Comparison of ENCODE assay signal across 8 cellular contexts in the genomic region with DNA sequence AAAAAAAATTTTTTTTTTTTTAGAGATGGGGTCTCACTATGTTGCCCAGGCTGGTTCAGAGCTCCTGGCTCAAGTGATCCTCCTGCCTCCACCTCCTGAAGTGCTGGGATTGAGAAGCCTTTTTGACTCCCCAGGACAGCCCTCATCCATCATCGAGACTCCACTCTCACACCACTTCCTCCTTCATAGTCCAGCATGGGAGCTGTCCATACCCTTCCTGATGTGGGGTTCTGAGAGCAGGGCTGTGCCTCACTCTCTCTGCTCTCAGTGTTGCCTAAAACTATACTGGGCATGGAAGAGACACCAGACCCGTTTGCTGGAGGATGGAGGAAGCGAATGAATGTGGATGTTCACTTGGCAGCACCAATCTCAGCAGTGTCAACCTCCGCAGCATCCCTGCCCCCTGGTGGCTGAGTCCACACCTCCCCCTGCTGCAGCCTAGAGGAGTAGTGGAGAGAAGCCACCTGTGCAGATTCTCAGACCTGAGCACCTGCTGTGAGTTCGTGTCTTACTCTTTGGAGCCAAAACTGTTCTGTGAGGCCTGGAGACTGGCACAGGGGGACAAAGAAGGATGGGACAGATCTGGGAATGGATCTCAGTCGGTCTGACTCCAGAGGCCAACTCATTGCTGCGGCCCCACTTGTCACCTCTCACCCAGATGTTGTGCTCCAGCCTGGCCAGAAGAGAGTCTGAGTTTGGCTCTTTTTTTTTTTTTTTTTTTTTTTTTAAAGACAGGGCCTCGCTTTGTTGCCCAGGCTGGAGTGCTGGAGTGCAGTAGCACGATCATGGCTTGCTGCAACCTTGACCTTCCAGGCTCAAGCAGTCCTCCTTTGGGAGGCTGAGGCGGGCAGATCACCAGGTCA. TPM values are rescaled to one million over a fixed set of nuclear protein-coding genes. Genes with fewer than 3 reads are reported as not detected.
A peak's percentile ranks its signal among the peaks of the same experiment; 100 is the strongest.
DNase-seq lines count a peak whose midpoint lies in the region; ATAC-seq, FAIRE-seq and TF ChIP-seq lines count a peak whose summit lies in the region.

No MANE protein-coding gene starts in this region.

- peaks cover 0 to 22% (median 0%) of the 10 kb centered on the region in 3 donors for H3K4me1 ChIP-seq in gastroesophageal sphincter

- TF ChIP-seq EP300 in gastroesophageal sphincter (IDR thresholded peaks at IDR 0.05), result no peak

- no peaks in the 10 kb centered on the region for H3K9me3 ChIP-seq in gastroesophageal sphincter

- ATAC-seq in gastroesophageal sphincter (peak; percentile 76), GM18498 (IDR thresholded peaks at IDR 0.05; ENCODE audit: unreplicated experiment) (no peak)

- no peak overlapping the region for H3K4me3 Mint-ChIP-seq in activated T-cell treated with anti-CD3 and anti-CD28 coated beads, Interleukin-2, amount 50 U/mL, for 24 hours
- H3K4me3 Mint-ChIP-seq in progenitor cell of endocrine pancreas (ENCODE audit: low read depth), result no peak overlapping the region

- peak in 3 of 4 experiments; percentile 88 to 94 (median 89) for TF ChIP-seq CTCF in gastroesophageal sphincter (IDR thresholded peaks at IDR 0.05)
- TF ChIP-seq CTCF in progenitor cell of endocrine pancreas (IDR thresholded peaks at IDR 0.05; ENCODE audit: unreplicated experiment), result peak; percentile 82

- no peak overlapping the region for H3K27ac ChIP-seq in gastroesophageal sphincter

- no peaks in the 10 kb centered on the region for H3K9me3 Mint-ChIP-seq in activated T-cell treated with anti-CD3 and anti-CD28 coated beads, Interleukin-2, amount 50 U/mL, for 24 hours
- no peaks in the 10 kb centered on the region for H3K9me3 Mint-ChIP-seq in progenitor cell of endocrine pancreas (ENCODE audit: low read depth)

- H3K4me3 ChIP-seq in gastroesophageal sphincter, result no peak overlapping the region

- DNase-seq in HTR-8/SVneo (ENCODE audit: insufficient read length, low spot score) (peak; percentile 69), OCI-M1 (lab: John Stamatoyannopoulos, UW) (peak; percentile 68), progenitor cell of endocrine pancreas (ENCODE audit: low spot score, unreplicated experiment) (peak; percentile 57), frontal cortex (ENCODE audit: low spot score in 2 of 2) (no peak)
- DNase-seq in activated T-cell treated with anti-CD3 and anti-CD28 coated beads, Interleukin-2, amount 50 U/mL, for 24 hours, result peak; percentile 82

- peaks cover 6% of the 10 kb centered on the region for H3K4me1 Mint-ChIP-seq in activated T-cell treated with anti-CD3 and anti-CD28 coated beads, Interleukin-2, amount 50 U/mL, for 24 hours (ENCODE audit: low read depth)
- H3K4me1 Mint-ChIP-seq in progenitor cell of endocrine pancreas (ENCODE audit: low read depth), result no peaks in the 10 kb centered on the region

- H3K36me3 ChIP-seq in gastroesophageal sphincter, result no peaks in the 10 kb centered on the region

- H3K36me3 Mint-ChIP-seq in activated T-cell treated with anti-CD3 and anti-CD28 coated beads, Interleukin-2, amount 50 U/mL, for 24 hours (ENCODE audit: low read depth), result no peaks in the 10 kb centered on the region
- no peaks in the 10 kb centered on the region for H3K36me3 Mint-ChIP-seq in progenitor cell of endocrine pancreas (ENCODE audit: insufficient read depth)

- H3K27ac Mint-ChIP-seq in activated T-cell treated with anti-CD3 and anti-CD28 coated beads, Interleukin-2, amount 50 U/mL, for 24 hours, result no peak overlapping the region
- no peak overlapping the region for H3K27ac Mint-ChIP-seq in progenitor cell of endocrine pancreas

- FAIRE-seq in G401.6 (lab: Jason Lieb, UNC) (peak; percentile 3), HTR-8/SVneo (lab: Jason Lieb, UNC) (peak; percentile 78), frontal cortex (lab: Jason Lieb, UNC) (no peak)

- peaks cover 43% of the 10 kb centered on the region for H3K27me3 Mint-ChIP-seq in activated T-cell treated with anti-CD3 and anti-CD28 coated beads, Interleukin-2, amount 50 U/mL, for 24 hours
- H3K27me3 Mint-ChIP-seq in progenitor cell of endocrine pancreas, result peaks cover 34% of the 10 kb centered on the region

- WGBS in gastroesophageal sphincter (ENCODE audit: low coverage in 1 of 2), 2 donors, result 26 to 80% methylated on average over 2 to 5 of the region's 10 CpGs

- no peaks in the 10 kb centered on the region for H3K27me3 ChIP-seq in gastroesophageal sphincter

- TF ChIP-seq POLR2A in gastroesophageal sphincter (IDR thresholded peaks at IDR 0.05), result no peak

RNA-seq across cellular contexts. Expression of a gene that starts 17.7 kb away (rescaled TPM):
- total RNA-seq in gastroesophageal sphincter (100 to 1,000 TPM; 152 to 368 (median 248) TPM), progenitor cell of endocrine pancreas (2.6 and 4.4 TPM in 2 replicates), frontal cortex (1.2 TPM)

RNA-seq across cellular contexts. Expression of a gene that starts 23.5 kb away (rescaled TPM):
- total RNA-seq in gastroesophageal sphincter, result under 1 TPM in 3 of 4 donors, not detected in 1; 0.23 to 0.82 (median 0.67) TPM
- total RNA-seq in progenitor cell of endocrine pancreas, result not detected in 2 replicates
- 1.6 TPM for total RNA-seq in frontal cortex

RNA-seq across cellular contexts. Expression of a gene that starts 50.7 kb away (rescaled TPM):
- total RNA-seq in gastroesophageal sphincter (100 to 1,000 TPM in 1 of 4 donors, 10 to 100 TPM in 3; 71.3 to 109 (median 88.7) TPM), progenitor cell of endocrine pancreas (39.1 and 42.8 TPM in 2 replicates), frontal cortex (37.9 TPM)

Comparison
In these comparisons a context has a peak if more than half of its experiments do, and no peak if none do; other contexts are left out.
1. DNase-seq: peak in HTR-8/SVneo (single experiment), OCI-M1 (single experiment), activated T-cell treated with anti-CD3 and anti-CD28 coated beads, Interleukin-2, amount 50 U/mL, for 24 hours (single experiment) and progenitor cell of endocrine pancreas (single experiment); none in frontal cortex (0 of 2).
2. RNA of a gene that starts 17.7 kb away (total RNA-seq): 152 to 368 TPM in gastroesophageal sphincter; 2.6 to 4.4 TPM in progenitor cell of endocrine pancreas and 1.2 TPM in frontal cortex (single experiment); every median in the first group is over 10 times any median in the second.